Comparison of ENCODE assay signal across 17 cellular contexts in genomic region chr1:63435136-63435535, GRCh38.
DNase-seq lines count a peak whose midpoint lies in the region; ATAC-seq, FAIRE-seq and TF ChIP-seq lines count a peak whose summit lies in the region.
"Had no signal": no experiment of that assay in that cellular context is flagged by ENCODE, and none has a peak within 500 bp of the region (broad histone marks: within the 10 kb centered on the region; RNA-seq: fewer than 3 reads in every experiment).

No MANE protein-coding gene starts in this region.

- DNase-seq in BJ (ENCODE audit: low read depth) (peak; percentile 37), HFF-Myc (ENCODE audit: extremely low read depth, low read depth) (peak; percentile 3), astrocyte (ENCODE audit: low read depth) (peak; percentile 2), fibroblast of peridontal ligament (ENCODE audit: extremely low read depth) (peak; percentile 85), osteocyte (ENCODE audit: extremely low spot score, unreplicated experiment) (no peak), middle frontal gyrus (ENCODE audit: extremely low spot score, low spot score) (no peak), ureter (ENCODE audit: low spot score) (no peak)
- DNase-seq: 8988T; C1 segment of cervical spinal cord; CD4-positive, alpha-beta T cell; DMS79; EL; HCEC 1CT had no signal

- H3K9ac ChIP-seq in astrocyte (ENCODE audit: low read length): no peak overlapping the region

- H3K9me3 Mint-ChIP-seq in astrocyte (ENCODE audit: unreplicated experiment) (no peaks in the 10 kb centered on the region), osteocyte (ENCODE audit: unreplicated experiment) (peaks cover 8% of the 10 kb centered on the region)
- H3K9me3 Mint-ChIP-seq: CD4-positive, alpha-beta T cell had no signal

- no peaks in the 10 kb centered on the region for H3K4me1 ChIP-seq in astrocyte (ENCODE audit: insufficient read depth, low read length)

- H4K20me1 ChIP-seq in astrocyte (ENCODE audit: insufficient read depth, low read length): no peaks in the 10 kb centered on the region

- no peaks in the 10 kb centered on the region for H3K4me1 Mint-ChIP-seq in astrocyte (ENCODE audit: low read depth, unreplicated experiment)
- no peaks in the 10 kb centered on the region for H3K4me1 Mint-ChIP-seq in osteocyte (ENCODE audit: unreplicated experiment)

- FAIRE-seq in astrocyte (lab: Jason Lieb, UNC): no peak
- FAIRE-seq: G401.6, GM19239 had no signal

- H3K36me3 ChIP-seq in BJ (ENCODE audit: control insufficient read depth, insufficient read depth, low read length): no peaks in the 10 kb centered on the region
- no peaks in the 10 kb centered on the region for H3K36me3 ChIP-seq in astrocyte (ENCODE audit: insufficient read depth, low read length)

- no peak overlapping the region for H3K27ac ChIP-seq in astrocyte (ENCODE audit: low read depth, low read length)
- H3K27ac ChIP-seq: HL-60 had no signal

- TF ChIP-seq CTCF in BJ (IDR thresholded peaks at IDR 0.05; ENCODE audit: insufficient read depth, low read depth, low read length) (no peak), HFF-Myc (IDR thresholded peaks at IDR 0.05; ENCODE audit: low read depth, low read length, missing control alignments) (no peak), astrocyte (IDR thresholded peaks at IDR 0.05; ENCODE audit: insufficient read depth, low read depth, low read length) (no peak), osteocyte (IDR thresholded peaks at IDR 0.05) (no peak)

- ATAC-seq in HG03095 (IDR thresholded peaks at IDR 0.05; ENCODE audit: unreplicated experiment): no peak

- no peak overlapping the region for H3K4me3 ChIP-seq in BJ (ENCODE audit: low read depth, low read length)
- no peak overlapping the region for H3K4me3 ChIP-seq in HFF-Myc (replicated peaks; ENCODE audit: low read depth, low read length)
- no peak overlapping the region for H3K4me3 ChIP-seq in astrocyte (ENCODE audit: insufficient read depth, low read depth, low read length)

- H2AFZ ChIP-seq in astrocyte (ENCODE audit: low read depth, low read length): no peak overlapping the region

- POLR2A ChIA-PET in BJ (lab: Charles Lee): no interaction called here

- H3K27me3 Mint-ChIP-seq in astrocyte (ENCODE audit: low read depth, unreplicated experiment) (no peaks in the 10 kb centered on the region), osteocyte (ENCODE audit: unreplicated experiment) (no peaks in the 10 kb centered on the region)
- H3K27me3 Mint-ChIP-seq: CD4-positive, alpha-beta T cell had no signal

- H3K36me3 Mint-ChIP-seq in astrocyte (ENCODE audit: low read depth, unreplicated experiment) (no peaks in the 10 kb centered on the region), osteocyte (ENCODE audit: unreplicated experiment) (peaks cover 15% of the 10 kb centered on the region)

- H3K27ac Mint-ChIP-seq in astrocyte (ENCODE audit: unreplicated experiment) (no peak overlapping the region), osteocyte (ENCODE audit: unreplicated experiment) (no peak overlapping the region)
- H3K27ac Mint-ChIP-seq: CD4-positive, alpha-beta T cell had no signal

- H3K9me3 ChIP-seq in astrocyte (ENCODE audit: insufficient read depth, low read depth, low read length): no peaks in the 10 kb centered on the region

- H3K4me2 ChIP-seq in astrocyte (ENCODE audit: low read length): no peak overlapping the region

- H3K27me3 ChIP-seq in BJ (ENCODE audit: control insufficient read depth, insufficient read depth, low read length) (no peaks in the 10 kb centered on the region), astrocyte (ENCODE audit: insufficient read depth, low read length) (no peaks in the 10 kb centered on the region)

- H3K4me3 Mint-ChIP-seq in astrocyte (ENCODE audit: unreplicated experiment) (no peak overlapping the region), osteocyte (ENCODE audit: unreplicated experiment) (no peak overlapping the region)
- H3K4me3 Mint-ChIP-seq: CD4-positive, alpha-beta T cell had no signal

- CTCF ChIA-PET in BJ (lab: Yijun Ruan, JAX): interaction anchor here (1.6 kb wide), 1 partner anchor 118 kb away, joined by 7 read pairs; no protein-coding TSS in a partner anchor

- no peaks in the 10 kb centered on the region for H3K79me2 ChIP-seq in astrocyte (ENCODE audit: insufficient read depth, low read length)

Comparison
In these comparisons a context has a peak if more than half of its experiments do, and no peak if none do; other contexts are left out.
1. DNase-seq: peak in BJ (single experiment), HFF-Myc (single experiment), astrocyte (single experiment) and fibroblast of peridontal ligament (single experiment); none in osteocyte (single experiment), middle frontal gyrus (single experiment) and ureter (single experiment).